Comparison of ENCODE assay signal across 1 cellular context in the genomic region with DNA sequence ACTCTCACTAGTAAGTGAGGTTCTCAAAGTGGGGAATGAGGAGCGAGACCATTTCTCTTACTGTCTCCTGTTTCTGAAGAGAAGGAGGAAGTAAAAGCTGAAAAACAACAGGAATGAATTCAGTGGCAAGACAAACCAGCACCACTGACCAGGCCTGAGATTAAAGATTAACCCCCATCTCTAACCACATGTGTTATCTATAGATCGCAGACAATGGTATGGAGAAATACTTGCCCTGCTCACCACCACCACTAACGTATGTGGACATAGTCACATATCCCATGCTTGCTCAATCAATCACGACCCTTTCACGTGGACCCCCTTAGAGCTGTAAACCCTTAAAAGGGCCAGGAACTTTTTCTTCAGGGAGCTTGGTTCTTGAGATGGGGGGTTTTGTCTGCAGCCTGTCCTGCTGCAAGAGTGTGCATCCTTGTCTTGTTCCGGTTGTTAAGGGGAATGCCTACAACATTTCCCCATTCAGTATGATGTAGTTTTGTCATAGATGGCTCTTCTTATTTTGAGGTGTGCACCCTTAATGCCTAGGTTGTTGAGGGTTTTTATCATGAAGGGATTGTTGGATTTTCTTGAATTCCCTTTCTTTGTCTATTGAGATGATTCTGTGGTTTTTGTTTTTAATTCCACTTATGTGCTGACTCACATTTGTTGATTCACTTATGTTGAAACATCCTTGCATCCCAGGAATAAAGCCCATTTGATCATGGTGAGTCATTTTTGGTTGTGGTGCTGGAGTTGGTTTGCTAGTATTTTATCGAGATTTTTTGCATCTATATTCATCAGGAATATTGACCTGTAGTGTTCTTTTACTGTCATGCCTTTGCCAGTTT.
TF ChIP-seq lines count a peak whose summit lies in the region.

No MANE protein-coding gene starts in this region.

TF ChIP-seq in GM23338, 12 proteins besides CTCF, POLR2A, EP300 and RAD21 (continued from another document):
- TF ChIP-seq REST (IDR thresholded peaks at IDR 0.05; ENCODE audit: unreplicated experiment) (no peak), EZH2phosphoT487 (IDR thresholded peaks at IDR 0.05; ENCODE audit: unreplicated experiment) (no peak), CREB1 (CRISPR knock-in tag; IDR thresholded peaks at IDR 0.05; ENCODE audit: low read depth) (no peak), NANOG (IDR thresholded peaks at IDR 0.05; ENCODE audit: borderline replicate concordance) (no peak)
